In the genomic region with DNA sequence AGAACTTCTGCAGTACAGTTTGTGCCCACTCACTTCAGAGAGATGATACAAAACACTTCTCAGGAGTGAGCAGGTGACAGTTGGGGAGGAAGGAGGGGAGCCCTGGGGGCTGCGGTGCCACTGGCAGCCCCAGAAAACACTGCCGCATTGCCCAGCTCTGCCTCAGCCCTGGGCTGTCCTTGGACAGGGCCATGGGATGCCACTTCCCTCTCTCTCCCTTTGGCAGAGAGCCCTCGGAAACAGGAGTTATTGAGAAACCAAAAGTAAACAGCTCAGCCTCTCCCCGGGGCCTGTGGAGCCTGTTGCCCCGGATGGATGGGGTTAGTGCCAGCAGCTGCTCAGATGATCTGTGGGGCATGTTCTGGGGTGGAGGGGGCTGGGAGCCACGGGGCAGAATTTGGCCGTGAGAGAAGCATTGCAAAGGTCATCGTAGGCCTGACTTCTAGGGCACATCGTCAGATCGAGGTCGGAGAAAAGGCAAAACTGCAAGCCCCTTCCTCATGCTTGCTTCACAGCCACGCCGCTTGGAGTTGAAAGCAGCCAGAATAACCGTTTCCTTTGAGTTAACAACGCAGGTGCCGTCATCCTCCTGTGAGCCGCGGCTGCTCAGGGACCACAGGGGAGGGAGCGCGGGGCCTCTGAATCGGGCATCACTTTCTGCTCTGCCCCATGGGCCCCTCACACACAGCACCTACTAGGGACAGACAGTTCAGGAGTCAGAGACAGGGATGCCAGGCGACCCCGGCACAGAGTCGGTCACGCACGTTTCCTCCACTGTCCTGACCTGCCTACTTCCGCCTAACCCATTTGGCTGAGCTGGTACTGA, we compare ENCODE assay signal across 8 cellular contexts.
DNase-seq lines count a peak whose midpoint lies in the region; ATAC-seq and TF ChIP-seq lines count a peak whose summit lies in the region.

No MANE protein-coding gene starts in this region.

- DNase-seq in AML-193 (lab: John Stamatoyannopoulos, UW), result peak; percentile 65 to 77
- DNase-seq in Peyer's patch, result peak; percentile 63 to 83 (median 78)
- DNase-seq in activated naive CD4-positive, alpha-beta T cell treated with anti-CD3 and anti-CD28 coated beads, Interleukin-2, amount 50 U/mL, for 72 hours (ENCODE audit: low spot score in 2 of 2), result peak; percentile 54 to 72
- peak; percentile 75 to 89 (median 88) for DNase-seq in right cardiac atrium
- DNase-seq in stimulated activated CD4-positive, alpha-beta T cell treated with anti-CD3 and anti-CD28 coated beads, Interleukin-12 subunit alpha, Interleukin-12 subunit beta, amount 100 ng/mL, for 48 hours (ENCODE audit: low read depth in 2 of 3, low spot score in 1 of 3), result peak; percentile 25 to 37 (median 31)
- no peak for DNase-seq in OCI-M2 (lab: John Stamatoyannopoulos, UW; ENCODE audit: unreplicated experiment)

- H3K27ac ChIP-seq in Peyer's patch, result peak overlapping the region; percentile 69 to 81 (median 72)
- H3K27ac ChIP-seq in right cardiac atrium (ENCODE audit: low read length), result peak overlapping the region; percentile 75

- H3K9me3 ChIP-seq in Peyer's patch (no peaks in the 10 kb centered on the region), right cardiac atrium (ENCODE audit: control insufficient read depth, low read length) (no peaks in the 10 kb centered on the region)

- TF ChIP-seq CTCF in Peyer's patch (IDR thresholded peaks at IDR 0.05), result no peak

- no peaks in the 10 kb centered on the region for H3K36me3 ChIP-seq in Peyer's patch

- ATAC-seq in GM19035 (IDR thresholded peaks at IDR 0.05; ENCODE audit: unreplicated experiment) (peak; percentile 63), HG03432 (IDR thresholded peaks at IDR 0.05; ENCODE audit: unreplicated experiment) (peak; percentile 83), right cardiac atrium (peak; percentile 87 to 95)
- peak; percentile 82 to 85 for ATAC-seq in activated naive CD4-positive, alpha-beta T cell treated with anti-CD3 and anti-CD28 coated beads, Interleukin-2, amount 50 U/mL, for 72 hours

- H3K27me3 ChIP-seq in Peyer's patch (no peaks in the 10 kb centered on the region), right cardiac atrium (ENCODE audit: control insufficient read depth, insufficient read depth) (no peaks in the 10 kb centered on the region)

- peaks cover 5 to 6% of the 10 kb centered on the region in 2 donors for H3K36me3 Mint-ChIP-seq in activated naive CD4-positive, alpha-beta T cell treated with anti-CD3 and anti-CD28 coated beads, Interleukin-2, amount 50 U/mL, for 72 hours

- peak overlapping the region; percentile 21 to 42 (median 30) for H3K4me3 ChIP-seq in Peyer's patch
- no peak overlapping the region for H3K4me3 ChIP-seq in right cardiac atrium (ENCODE audit: low read length)

- peak in 1 of 2 donors; percentile 27 for TF ChIP-seq POLR2A in Peyer's patch (IDR thresholded peaks at IDR 0.05)

- peak overlapping the region; percentile 99 for H3K27ac Mint-ChIP-seq in activated naive CD4-positive, alpha-beta T cell treated with anti-CD3 and anti-CD28 coated beads, Interleukin-2, amount 50 U/mL, for 72 hours

- H3K9me3 Mint-ChIP-seq in activated naive CD4-positive, alpha-beta T cell treated with anti-CD3 and anti-CD28 coated beads, Interleukin-2, amount 50 U/mL, for 72 hours, result peaks cover 0 to 6% of the 10 kb centered on the region in 2 donors

- intact Hi-C loops in right cardiac atrium (cut with DNase I), result no loop called here

- H3K4me1 ChIP-seq in Peyer's patch (peaks cover 0 to 37% (median 6%) of the 10 kb centered on the region in 4 donors), right cardiac atrium (ENCODE audit: control insufficient read depth, insufficient read depth, low read length) (peaks cover 2% of the 10 kb centered on the region)

- WGBS in right cardiac atrium, result 53% methylated on average over 27 of the region's 27 CpGs
